8 cellular contexts compared by ENCODE assay signal in genomic region chr19:33521480-33522370, GRCh38. TPM values are rescaled to one million over a fixed set of nuclear protein-coding genes. Genes with fewer than 3 reads are reported as not detected.
A peak's percentile ranks its signal among the peaks of the same experiment; 100 is the strongest.
DNase-seq lines count a peak whose midpoint lies in the region; ATAC-seq and TF ChIP-seq lines count a peak whose summit lies in the region.

PEPD (minus strand) TSS chr19:33521791; CDS start chr19:33521760, 31 bp downstream.

- no peaks in the 10 kb centered on the region for H3K27me3 Mint-ChIP-seq in T-cell

- peaks cover 19 to 28% (median 23%) of the 10 kb centered on the region in 3 donors for H3K4me1 Mint-ChIP-seq in T-cell

- DNase-seq in GM10266 (ENCODE audit: extremely low spot score) (peak; percentile 99), NCI-H1417 (lab: John Stamatoyannopoulos, UW) (peak; percentile 86 to 92 (median 89)), T-cell (peak; percentile 42 to 80 (median 64)), heart right ventricle (peak; percentile 90 to 92), posterior vena cava (ENCODE audit: low spot score) (peak; percentile 96), upper lobe of left lung (peak; percentile 89 to 97)

- H3K4me3 Mint-ChIP-seq in T-cell, result peak within 1 kb of the TSS; percentile 87 to 89 (median 88)

- H3K36me3 Mint-ChIP-seq in T-cell, result no peaks in the 10 kb centered on the region

- TF ChIP-seq CTCF in GM10266 (IDR thresholded peaks at IDR 0.05; ENCODE audit: control insufficient read depth, insufficient read depth, low read depth, missing control alignments), result no peak
- TF ChIP-seq CTCF in heart right ventricle (IDR thresholded peaks at IDR 0.05), result no peak
- TF ChIP-seq CTCF in upper lobe of left lung (IDR thresholded peaks at IDR 0.05), result no peak

- POLR2A ChIA-PET in T-cell (lab: Charles Lee), result no interaction called here

- H3K27ac ChIP-seq in adipose tissue (ENCODE audit: low read depth, low read length), result no peak within 1 kb of the TSS
- H3K27ac ChIP-seq in heart right ventricle, result peak within 1 kb of the TSS in 9 of 10 donors; percentile 11 to 78 (median 40)
- peak within 1 kb of the TSS; percentile 52 to 79 (median 62) for H3K27ac ChIP-seq in upper lobe of left lung

- peak within 1 kb of the TSS; percentile 60 to 76 for H3K27ac Mint-ChIP-seq in T-cell

- H3K27me3 ChIP-seq in heart right ventricle, result peaks cover 0 to 2% (median 0%) of the 10 kb centered on the region in 7 donors
- H3K27me3 ChIP-seq in upper lobe of left lung, result no peaks in the 10 kb centered on the region

- intact Hi-C loops in heart right ventricle (cut with DNase I) (no loop called here), posterior vena cava (cut with DNase I) (no loop called here)

- peak; percentile 90 for ATAC-seq in HG02623 (IDR thresholded peaks at IDR 0.05; ENCODE audit: unreplicated experiment)
- ATAC-seq in T-cell (replicated peaks in 1 of 4), result peak; percentile 93 to 96 (median 95)
- ATAC-seq in heart right ventricle, result peak; percentile 98 to 100 (median 99)
- peak; percentile 95 to 98 for ATAC-seq in upper lobe of left lung (ENCODE audit: low FRiP score in 2 of 2)

- CTCF ChIA-PET in T-cell (lab: Charles Lee), result no interaction called here

- WGBS in adipose tissue, 3 donors, result 3 to 4% (median 3%) methylated on average over 64 to 69 of the region's 69 CpGs
- WGBS in heart right ventricle, 2 donors, result 3 to 4% methylated on average over 67 to 69 of the region's 69 CpGs
- WGBS in upper lobe of left lung, 2 donors, result 9 to 10% methylated on average over 20 to 24 of the region's 69 CpGs

- H3K9me3 ChIP-seq in heart right ventricle, result no peaks in the 10 kb centered on the region
- H3K9me3 ChIP-seq in upper lobe of left lung, result no peaks in the 10 kb centered on the region

- H3K9me3 Mint-ChIP-seq in T-cell, result no peaks in the 10 kb centered on the region

- H3K36me3 ChIP-seq in heart right ventricle (no peaks in the 10 kb centered on the region), upper lobe of left lung (no peaks in the 10 kb centered on the region)

- H3K4me1 ChIP-seq in heart right ventricle (peaks cover 5 to 19% (median 14%) of the 10 kb centered on the region in 9 donors), upper lobe of left lung (peaks cover 15 to 29% (median 16%) of the 10 kb centered on the region in 4 donors)

- peak in 3 of 4 donors; percentile 20 to 81 (median 63) for TF ChIP-seq POLR2A in upper lobe of left lung (IDR thresholded peaks at IDR 0.05)

- TF ChIP-seq EP300 in upper lobe of left lung (IDR thresholded peaks at IDR 0.05), result peak in 1 of 4 donors; percentile 29

- H3K4me3 ChIP-seq in heart right ventricle (peak within 1 kb of the TSS; percentile 65 to 98 (median 85)), upper lobe of left lung (peak within 1 kb of the TSS; percentile 66 to 91 (median 79))

RNA-seq across cellular contexts. Expression of gene PEPD, which starts in this region (rescaled TPM):
- total RNA-seq in T-cell (10 to 100 TPM; 23.5 to 38.8 (median 31.8) TPM), heart right ventricle (10 to 100 TPM; 20.4 to 35.6 (median 26.8) TPM), posterior vena cava (10 to 100 TPM; 63.5 to 70.6 TPM), upper lobe of left lung (100 to 1,000 TPM in 2 of 6 donors, 10 to 100 TPM in 4; 30.4 to 106 (median 80.6) TPM)
- polyA plus RNA-seq in adipose tissue (100 to 1,000 TPM in 1 of 3 donors, 10 to 100 TPM in 2; 23.5 to 129 (median 79.8) TPM), heart right ventricle (10 to 100 TPM; 21.6 to 47.7 TPM)
